In genomic region chr12:80213246-80213645, GRCh38 we compare ENCODE assay signal across 25 cellular contexts.
"Had no signal": no experiment of that assay in that cellular context is flagged by ENCODE, and none has a peak within 500 bp of the region (broad histone marks: within the 10 kb centered on the region; RNA-seq: fewer than 3 reads in every experiment).

No MANE protein-coding gene starts in this region.

- H3K36me3 ChIP-seq: ascending aorta, MG63, Peyer's patch, SJSA1 had no signal

- H3K4me1 ChIP-seq: ascending aorta, body of pancreas, SJSA1 had no signal

- H3K9me3 ChIP-seq: ascending aorta, body of pancreas, MG63, Peyer's patch, SJSA1 had no signal

- H3K27ac ChIP-seq: ascending aorta, body of pancreas, Peyer's patch, RWPE1, SJSA1 had no signal

- H3K27me3 ChIP-seq: ascending aorta, body of pancreas, MG63, Peyer's patch, SJSA1 had no signal

- DNase-seq: activated CD4-positive, alpha-beta T cell treated with anti-CD3 and anti-CD28 coated beads for 1 hour; activated CD4-positive, alpha-beta T cell treated with anti-CD3 and anti-CD28 coated beads, Interleukin-2, amount 10 ng/mL, durations not matched to agents 24 days and 14 days; activated CD4-positive, alpha-beta T cell treated with anti-CD3 and anti-CD28 coated beads, Interleukin-2, amount 50 U/mL, for 48 hours; activated CD8-positive, alpha-beta memory T cell treated with anti-CD3 and anti-CD28 coated beads, Interleukin-2, amount 10 ng/mL, durations not matched to agents 7 days and 5 days; activated effector memory CD4-positive, alpha-beta T cell treated with Interleukin-2 at 50 U/mL for 16 hours; activated naive CD4-positive, alpha-beta T cell; activated T-cell treated with anti-CD3 and anti-CD28 coated beads, Interleukin-2, amount 50 U/mL, for 24 hours; body of pancreas; MG63; MV-4-11; NCI-H1092 treated with DMSO at 0.1 percent for 48 hours; NCI-H1417 treated with DMSO at 0.1 percent for 48 hours; NCI-H1694; NCI-H2029; NCI-H2107; NCI-H2171 treated with DMSO at 0.1 percent for 48 hours; NCI-H345; NCI-H510A; NCI-H526 treated with DMSO at 0.1 percent for 48 hours; NCI-H82; Peyer's patch; SHP77 had no signal

- H3K4me3 ChIP-seq: ascending aorta, body of pancreas, MG63, Peyer's patch, SJSA1 had no signal

- ATAC-seq: activated CD8-positive, alpha-beta memory T cell treated with anti-CD3 and anti-CD28 coated beads, Interleukin-2, amount 10 ng/mL, durations not matched to agents 7 days and 5 days; body of pancreas had no signal
